In the genomic region with DNA sequence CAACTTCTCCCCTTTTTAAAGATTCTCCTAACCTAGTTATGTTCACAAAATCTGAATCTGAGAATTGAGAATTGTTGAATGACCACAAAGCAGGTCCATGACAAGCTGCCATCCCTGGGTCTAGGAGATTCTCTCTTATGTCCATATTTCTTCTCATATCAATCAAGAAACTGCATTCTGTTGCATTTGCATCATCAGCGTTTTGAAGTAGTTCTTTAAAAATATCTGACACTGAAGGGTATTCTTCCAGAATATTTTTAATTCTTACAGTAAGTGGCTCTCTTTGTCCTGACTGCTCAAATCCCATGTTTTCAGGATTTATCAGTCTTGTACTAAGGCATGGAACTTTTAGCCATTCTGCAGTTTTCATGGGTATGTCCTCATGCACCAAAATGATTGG, we compare ENCODE assay signal across 9 cellular contexts.
"Had no signal": no experiment of that assay in that cellular context is flagged by ENCODE, and none has a peak within 500 bp of the region (broad histone marks: within the 10 kb centered on the region; RNA-seq: fewer than 3 reads in every experiment).

No MANE protein-coding gene starts in this region.

- H3K4me3 ChIP-seq: GM23248, HAP-1 had no signal

- H3K4me3 Mint-ChIP-seq: HFFc6 had no signal

- H3K9ac ChIP-seq: GM23248 had no signal

- H3K27ac Mint-ChIP-seq: HFFc6, IgD-negative memory B cell had no signal

- H3K9me3 Mint-ChIP-seq: HFFc6 had no signal

- DNase-seq: GM23248, GOT3, H7, HFFc6, KG1 had no signal

- H3K27me3 Mint-ChIP-seq: IgD-negative memory B cell had no signal

- ATAC-seq: HCT116 had no signal

- H3K27ac ChIP-seq: GM23248, HL-60 had no signal

- H3K4me1 ChIP-seq: HAP-1 had no signal

- H3K4me1 Mint-ChIP-seq: IgD-negative memory B cell had no signal

- H2AFZ ChIP-seq: GM23248 had no signal

- H3K9me3 ChIP-seq: HAP-1 had no signal
